In the genomic region with DNA sequence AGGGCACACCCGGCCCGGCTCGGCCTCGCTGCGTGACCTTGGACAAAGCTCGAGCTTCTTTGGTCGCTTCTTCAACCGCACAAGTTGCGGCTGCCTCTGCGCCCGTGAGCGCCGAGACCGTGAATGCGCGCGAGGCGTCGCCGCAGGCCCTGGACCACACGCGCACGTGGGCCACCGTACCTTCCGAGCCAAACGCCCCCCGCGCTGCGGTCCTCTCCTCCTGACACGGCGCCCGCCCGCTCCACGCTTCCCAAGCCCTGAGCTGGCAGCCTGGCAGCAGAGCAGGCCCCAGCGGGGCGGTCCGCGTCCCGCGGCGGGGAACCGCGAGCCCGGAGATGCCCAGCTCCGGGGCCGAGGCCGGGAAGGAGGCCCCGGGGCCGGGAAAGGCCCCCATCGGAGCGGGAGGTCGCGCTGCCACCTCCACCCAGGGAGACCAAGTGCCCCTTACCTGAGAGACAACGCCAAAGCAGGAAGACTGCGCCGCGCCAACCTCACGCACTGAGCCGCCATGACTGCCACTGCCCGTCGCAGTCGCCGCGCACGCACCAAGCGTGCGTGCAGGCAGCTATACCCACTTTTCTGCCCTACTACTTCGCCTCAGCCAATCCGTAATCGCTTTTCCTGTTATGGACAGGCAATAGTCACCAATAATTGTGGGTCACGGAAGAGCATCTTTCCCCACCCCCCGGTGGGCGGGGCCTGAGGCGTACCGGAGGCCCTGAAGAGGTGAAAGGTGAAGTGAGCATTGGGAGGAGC, we compare ENCODE assay signal across 1 cellular context.
A peak's percentile ranks its signal among the peaks of the same experiment; 100 is the strongest.
TF ChIP-seq lines count a peak whose summit lies in the region.

Gene GRPEL1, minus strand, starts transcription at position 542 of the 756 bp plus-strand sequence. Its CDS starts 32 bp downstream, at position 510.

TF ChIP-seq in HepG2, 621 proteins besides CTCF, POLR2A, EP300 and RAD21 (continued from another document):
- no peak for TF ChIP-seq ZNF7 (CRISPR knock-in tag; IDR thresholded peaks at IDR 0.05)
- no peak for TF ChIP-seq WIZ (CRISPR knock-in tag; IDR thresholded peaks at IDR 0.05)
- 0 out of 2 replicates have a peak, but pooled peaks have one; percentile 27 for TF ChIP-seq ZNF574 (CRISPR knock-in tag; IDR thresholded peaks at IDR 0.05)
- TF ChIP-seq, protein P1, sequence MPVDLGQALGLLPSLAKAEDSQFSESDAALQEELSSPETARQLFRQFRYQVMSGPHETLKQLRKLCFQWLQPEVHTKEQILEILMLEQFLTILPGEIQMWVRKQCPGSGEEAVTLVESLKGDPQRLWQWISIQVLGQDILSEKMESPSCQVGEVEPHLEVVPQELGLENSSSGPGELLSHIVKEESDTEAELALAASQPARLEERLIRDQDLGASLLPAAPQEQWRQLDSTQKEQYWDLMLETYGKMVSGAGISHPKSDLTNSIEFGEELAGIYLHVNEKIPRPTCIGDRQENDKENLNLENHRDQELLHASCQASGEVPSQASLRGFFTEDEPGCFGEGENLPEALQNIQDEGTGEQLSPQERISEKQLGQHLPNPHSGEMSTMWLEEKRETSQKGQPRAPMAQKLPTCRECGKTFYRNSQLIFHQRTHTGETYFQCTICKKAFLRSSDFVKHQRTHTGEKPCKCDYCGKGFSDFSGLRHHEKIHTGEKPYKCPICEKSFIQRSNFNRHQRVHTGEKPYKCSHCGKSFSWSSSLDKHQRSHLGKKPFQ (CRISPR knock-in tag; IDR thresholded peaks at IDR 0.05; ENCODE audit: insufficient replicate concordance) = peak; percentile 23
- peak; percentile 68 for TF ChIP-seq IKZF4 (CRISPR knock-in tag; IDR thresholded peaks at IDR 0.05; ENCODE audit: borderline replicate concordance, low read depth, not compliant biosample characterization)
- peak; percentile 38 for TF ChIP-seq KDM5A (IDR thresholded peaks at IDR 0.05; ENCODE audit: borderline replicate concordance, low read length)
TF ChIP-seq in HepG2: peak in this region for 254.
